35 cellular contexts compared by ENCODE assay signal in the genomic region with DNA sequence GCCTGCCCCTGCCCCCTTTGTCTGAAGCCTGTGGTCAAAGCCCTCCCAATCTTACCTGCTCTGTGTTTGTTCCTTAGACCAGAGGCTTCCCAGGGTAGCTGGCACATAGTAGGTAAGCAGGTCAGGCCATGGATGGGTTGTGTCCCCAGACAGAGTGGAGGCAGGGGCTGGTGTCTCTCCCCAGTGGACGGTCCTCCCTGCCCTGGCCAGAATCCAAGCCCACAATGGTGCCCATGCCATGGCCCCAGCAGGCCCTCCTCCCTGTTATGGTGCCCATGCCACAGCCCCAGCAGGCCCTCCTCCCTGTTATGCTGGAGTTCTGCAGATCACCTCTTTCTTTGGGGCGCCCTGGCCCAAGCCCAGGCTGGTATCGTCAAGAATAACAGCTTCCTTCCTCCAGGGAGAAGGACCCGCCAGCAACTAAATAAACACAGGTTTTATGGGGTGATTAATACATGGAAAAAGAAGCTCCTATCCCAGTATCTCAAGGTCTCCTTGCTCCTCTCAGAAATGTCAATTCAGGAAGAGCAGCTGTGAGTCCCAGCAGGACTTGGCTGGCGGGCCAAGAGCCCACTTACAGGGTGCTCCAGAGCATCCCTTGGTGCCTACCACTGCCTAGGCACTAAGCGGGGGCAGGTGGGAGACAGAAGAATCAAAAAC.
DNase-seq lines count a peak whose midpoint lies in the region; ATAC-seq, FAIRE-seq and TF ChIP-seq lines count a peak whose summit lies in the region.
"Had no signal": no experiment of that assay in that cellular context is flagged by ENCODE, and none has a peak within 500 bp of the region (broad histone marks: within the 10 kb centered on the region; RNA-seq: fewer than 3 reads in every experiment).

No MANE protein-coding gene starts in this region.

- H3K36me3 Mint-ChIP-seq in neural crest cell (ENCODE audit: low read depth), result no peaks in the 10 kb centered on the region
- H3K36me3 Mint-ChIP-seq: activated naive CD4-positive, alpha-beta T cell treated with anti-CD3 and anti-CD28 coated beads, Interleukin-2, amount 50 U/mL, for 72 hours; CD4-positive, CD25-positive, alpha-beta regulatory T cell; neural progenitor cell had no signal

- intact Hi-C loops in dorsolateral prefrontal cortex (cut with DNase I), result no loop called here

- WGBS in A549 (ENCODE audit: missing lambda C conversion rate), result 52% methylated on average over 5 of the region's 6 CpGs

- TF ChIP-seq EP300 in A549 (IDR thresholded peaks at IDR 0.05), result no peak

- TF ChIP-seq POLR2A in A549 (IDR thresholded peaks at IDR 0.05; ENCODE audit: low read length), result no peak

- no peaks in the 10 kb centered on the region for H3K27me3 ChIP-seq in dorsolateral prefrontal cortex
- H3K27me3 ChIP-seq: neural progenitor cell, right atrium auricular region had no signal

- peak overlapping the region; percentile 1; the same call in 1 of the 3 replicates for H3K4me2 ChIP-seq in A549
- H3K4me2 ChIP-seq: neural progenitor cell had no signal

- H3K27ac ChIP-seq in A549, result no peak overlapping the region
- no peak overlapping the region for H3K27ac ChIP-seq in dorsolateral prefrontal cortex
- H3K27ac ChIP-seq: 22Rv1, heart right ventricle, neural progenitor cell, parathyroid adenoma, right atrium auricular region, tibial artery had no signal

- TF ChIP-seq CTCF in A549 (IDR thresholded peaks at IDR 0.05) (no peak), neural crest cell (conservative IDR thresholded peaks at IDR 0.05) (no peak), dorsolateral prefrontal cortex (IDR thresholded peaks at IDR 0.05 in 54 of 56, conservative IDR thresholded peaks at IDR 0.05 in 2 of 56; ENCODE audit: low read depth in 1 of 56, partially characterized antibody in 56 of 56) (no peak)

- peaks cover 30% of the 10 kb centered on the region for H3K4me1 ChIP-seq in A549
- H3K4me1 ChIP-seq: neural progenitor cell, parathyroid adenoma had no signal

- ATAC-seq in A549, result no peak; a peak in 2 of 6 replicates
- ATAC-seq in GM19455 (IDR thresholded peaks at IDR 0.05; ENCODE audit: unreplicated experiment), result no peak
- ATAC-seq: activated naive CD4-positive, alpha-beta T cell treated with anti-CD3 and anti-CD28 coated beads, Interleukin-2, amount 50 U/mL, for 72 hours; GM12878; heart right ventricle; left ventricle myocardium superior had no signal

- H3K4me3 ChIP-seq in A549, result no peak overlapping the region
- no peak overlapping the region for H3K4me3 ChIP-seq in dorsolateral prefrontal cortex
- H3K4me3 ChIP-seq: GM12878, heart right ventricle, neural progenitor cell, right atrium auricular region, tibial artery had no signal

- CTCF ChIA-PET in A549 (lab: Yijun Ruan, JAX), result interaction anchor here (1.0 to 10.5 kb wide), 6 partner anchors 11 to 159 kb away, joined by 3 to 100 read pairs (median 6); no protein-coding TSS in a partner anchor

- H3K27ac Mint-ChIP-seq in neural crest cell (ENCODE audit: unreplicated experiment), result peak overlapping the region; percentile 6
- H3K27ac Mint-ChIP-seq: CD4-positive, CD25-positive, alpha-beta regulatory T cell had no signal

- H3K27me3 Mint-ChIP-seq in neural crest cell (ENCODE audit: low read depth), result no peaks in the 10 kb centered on the region

- H3K9me3 Mint-ChIP-seq in neural crest cell, result no peaks in the 10 kb centered on the region
- H3K9me3 Mint-ChIP-seq: activated naive CD4-positive, alpha-beta T cell treated with anti-CD3 and anti-CD28 coated beads, Interleukin-2, amount 50 U/mL, for 72 hours; CD4-positive, CD25-positive, alpha-beta regulatory T cell; neural progenitor cell; T-helper 2 cell treated with Interferon-gamma antibody and Interleukin-4, amounts not matched to agents 5 μg/mL and 100 μg/mL, for 36 hours had no signal

- peaks cover 1% of the 10 kb centered on the region for H3K4me1 Mint-ChIP-seq in neural crest cell
- H3K4me1 Mint-ChIP-seq: CD4-positive, CD25-positive, alpha-beta regulatory T cell had no signal

- peak; percentile 18 for DNase-seq in DMS153 (lab: John Stamatoyannopoulos, UW)
- DNase-seq in DMS153 treated with DMSO at 0.1 percent for 48 hours (lab: John Stamatoyannopoulos, UW; ENCODE audit: unreplicated experiment), result no peak
- DNase-seq in A549 (ENCODE audit: low read depth in 1 of 2, low spot score in 1 of 2), result no peak
- DNase-seq in NCI-H1092 (lab: John Stamatoyannopoulos, UW), result peak; percentile 77
- DNase-seq in neural crest cell (ENCODE audit: low read depth, low spot score), result no peak
- DNase-seq in activated CD8-positive, alpha-beta memory T cell treated with anti-CD3 and anti-CD28 coated beads, Interleukin-2, amount 50 U/mL, for 4 hours, result no peak
- DNase-seq in dorsolateral prefrontal cortex, result no peak
- DNase-seq: activated CD4-positive, alpha-beta T cell treated with anti-CD3 and anti-CD28 coated beads for 4 hours; activated T-cell treated with anti-CD3 and anti-CD28 coated beads for 4 hours; Calu3; CD4-positive, CD25-positive, alpha-beta regulatory T cell; H7; heart right ventricle; KBM-7; kidney; left ventricle myocardium superior; mesendoderm; MM.1S; NCI-H1417 treated with DMSO at 0.1 percent for 48 hours; NCI-H2107; NCI-H526 treated with DMSO at 0.1 percent for 48 hours; SHP77 treated with DMSO at 0.1 percent for 48 hours; stimulated activated CD8-positive, alpha-beta memory T cell treated with anti-CD3 and anti-CD28 coated beads, Interleukin-4, amount 100 ng/mL, for 48 hours; tibial artery had no signal

- FAIRE-seq in A549 (lab: Jason Lieb, UNC), result no peak
- FAIRE-seq: frontal cortex, GM12878, HTR-8/SVneo, kidney, RCC 7860 had no signal

- POLR2A ChIA-PET in A549 (lab: Yijun Ruan, JAX), result no interaction called here

- TF ChIP-seq RAD21 in A549 (conservative IDR thresholded peaks at IDR 0.05 in 1 of 2, IDR thresholded peaks at IDR 0.05 in 1 of 2), result no peak

- H3K9me3 ChIP-seq in A549, result no peaks in the 10 kb centered on the region
- H3K9me3 ChIP-seq: heart right ventricle, right atrium auricular region, tibial artery had no signal

- H3K4me3 Mint-ChIP-seq in neural crest cell, result no peak overlapping the region
- H3K4me3 Mint-ChIP-seq: CD4-positive, CD25-positive, alpha-beta regulatory T cell; neural progenitor cell; T-helper 2 cell treated with Interferon-gamma antibody and Interleukin-4, amounts not matched to agents 5 μg/mL and 100 μg/mL, for 36 hours had no signal

TF ChIP-seq in A549, 52 proteins besides CTCF, POLR2A, EP300 and RAD21:
- TF ChIP-seq HOXA7 (CRISPR knock-in tag; IDR thresholded peaks at IDR 0.05), result no peak
- no peak for TF ChIP-seq HEYL (CRISPR knock-in tag; IDR thresholded peaks at IDR 0.05)
- TF ChIP-seq EHMT2 (IDR thresholded peaks at IDR 0.05; ENCODE audit: low read depth), result no peak
- no peak for TF ChIP-seq ZFP36 (IDR thresholded peaks at IDR 0.05; ENCODE audit: borderline replicate concordance, partially characterized antibody)
- TF ChIP-seq JUNB (IDR thresholded peaks at IDR 0.05), result no peak

Comparison
In these comparisons a context has a peak if more than half of its experiments do, and no peak if none do; other contexts are left out.
1. DNase-seq: peak in DMS153 (single experiment) and NCI-H1092 (single experiment); none in DMS153 treated with DMSO at 0.1 percent for 48 hours (single experiment), A549 (0 of 2), neural crest cell (single experiment), activated CD8-positive, alpha-beta memory T cell treated with anti-CD3 and anti-CD28 coated beads, Interleukin-2, amount 50 U/mL, for 4 hours (single experiment) and dorsolateral prefrontal cortex (0 of 10).